9 cellular contexts compared by ENCODE assay signal in genomic region chr6:43972179-43972914, GRCh38.
DNase-seq lines count a peak whose midpoint lies in the region; ATAC-seq and TF ChIP-seq lines count a peak whose summit lies in the region.
"Had no signal": no experiment of that assay in that cellular context is flagged by ENCODE, and none has a peak within 500 bp of the region (broad histone marks: within the 10 kb centered on the region; RNA-seq: fewer than 3 reads in every experiment).

No MANE protein-coding gene starts in this region.

- peaks cover 5% of the 10 kb centered on the region for H3K9me3 ChIP-seq in WERI-Rb-1 (ENCODE audit: severe bottlenecking)

- DNase-seq in Daoy (ENCODE audit: low read depth) (peak; percentile 54), WERI-Rb-1 (peak; percentile 5), fibroblast of villous mesenchyme (ENCODE audit: low read depth) (peak; percentile 30), sciatic nerve (ENCODE audit: low spot score) (peak; percentile 53), HEK293T (ENCODE audit: extremely low spot score) (no peak), NCI-H146 treated with DMSO at 0.1 percent for 48 hours (lab: John Stamatoyannopoulos, UW; ENCODE audit: unreplicated experiment) (no peak)
- DNase-seq in NK-92 treated with Interleukin-12 subunit alpha and Interleukin-12 subunit beta, amount 100 ng/mL, for 24 hours (lab: John Stamatoyannopoulos, UW) = no peak
- DNase-seq: activated naive CD4-positive, alpha-beta T cell treated with anti-CD3 and anti-CD28 coated beads, Interleukin-2, amount 10 ng/mL, durations not matched to agents 7 days and 5 days had no signal

- ATAC-seq in sciatic nerve = peak; percentile 65
- ATAC-seq in GM18870 (IDR thresholded peaks at IDR 0.05; ENCODE audit: unreplicated experiment) = no peak

- POLR2A ChIA-PET in HEK293T (lab: Yijun Ruan, JAX) = interaction anchor here (1.2 kb wide), 1 partner anchor 8 kb away, joined by 3 read pairs; no protein-coding TSS in a partner anchor

- TF ChIP-seq CTCF in WERI-Rb-1 (IDR thresholded peaks at IDR 0.05; ENCODE audit: low read depth, low read length) (no peak), fibroblast of villous mesenchyme (IDR thresholded peaks at IDR 0.05; ENCODE audit: insufficient read depth, low read depth, low read length) (no peak)

- intact Hi-C loops in sciatic nerve (cut with DNase I) = no loop called here

- no peak overlapping the region for H3K27ac ChIP-seq in WERI-Rb-1

- H3K4me3 ChIP-seq in WERI-Rb-1 (ENCODE audit: low read depth, low read length) (no peak overlapping the region), fibroblast of villous mesenchyme (ENCODE audit: low read depth, low read length) (no peak overlapping the region)

- H3K27me3 ChIP-seq in WERI-Rb-1 (ENCODE audit: insufficient read depth, low read depth, severe bottlenecking) = no peaks in the 10 kb centered on the region

- H3K36me3 ChIP-seq in WERI-Rb-1 = no peaks in the 10 kb centered on the region

- CTCF ChIA-PET in HEK293T (lab: Yijun Ruan, JAX) = no interaction called here

TF ChIP-seq in HEK293T, 16 proteins besides CTCF, POLR2A, EP300 and RAD21:
- TF ChIP-seq ZNF384 (IDR thresholded peaks at IDR 0.05) (no peak), LEF1 (IDR thresholded peaks at IDR 0.05; ENCODE audit: borderline replicate concordance) (no peak), ELF4 (IDR thresholded peaks at IDR 0.05) (no peak), PKNOX1 (IDR thresholded peaks at IDR 0.05) (no peak), HDGF (IDR thresholded peaks at IDR 0.05; ENCODE audit: borderline replicate concordance) (no peak), L3MBTL2 (conservative IDR thresholded peaks at IDR 0.05) (no peak), FOXA1 (IDR thresholded peaks at IDR 0.05) (no peak), FOXK2 (IDR thresholded peaks at IDR 0.05) (no peak), SUZ12 (IDR thresholded peaks at IDR 0.05) (no peak), TARDBP (IDR thresholded peaks at IDR 0.05) (no peak), BHLHE40 (IDR thresholded peaks at IDR 0.05; ENCODE audit: borderline replicate concordance) (no peak), ARNT (IDR thresholded peaks at IDR 0.05) (no peak), NFRKB (IDR thresholded peaks at IDR 0.05) (no peak), FOXM1 (IDR thresholded peaks at IDR 0.05; ENCODE audit: borderline replicate concordance) (no peak), SP1 (IDR thresholded peaks at IDR 0.05) (no peak), CTBP1 (IDR thresholded peaks at IDR 0.05; ENCODE audit: borderline replicate concordance) (no peak)

Comparison
In these comparisons a context has a peak if more than half of its experiments do, and no peak if none do; other contexts are left out.
1. DNase-seq: peak in Daoy (single experiment), WERI-Rb-1 (single experiment), fibroblast of villous mesenchyme (single experiment) and sciatic nerve (single experiment); none in NK-92 treated with Interleukin-12 subunit alpha and Interleukin-12 subunit beta, amount 100 ng/mL, for 24 hours (single experiment), HEK293T (single experiment) and NCI-H146 treated with DMSO at 0.1 percent for 48 hours (single experiment).